ENCODE assay signal across 17 cellular contexts in genomic region chr13:23443878-23444277, GRCh38.
"Had no signal": no experiment of that assay in that cellular context is flagged by ENCODE, and none has a peak within 500 bp of the region (broad histone marks: within the 10 kb centered on the region; RNA-seq: fewer than 3 reads in every experiment).

No MANE protein-coding gene starts in this region.

- H3K27ac ChIP-seq: dorsolateral prefrontal cortex, heart left ventricle, lower lobe of right lung, ovary, stomach, testis, upper lobe of left lung had no signal

- H3K4me1 Mint-ChIP-seq: activated CD8-positive, alpha-beta memory T cell treated with anti-CD3 and anti-CD28 coated beads, Interleukin-2, amount 10 ng/mL, durations not matched to agents 7 days and 5 days; activated naive CD4-positive, alpha-beta T cell treated with anti-CD3 and anti-CD28 coated beads, Interleukin-2, amount 10 ng/mL, durations not matched to agents 7 days and 5 days had no signal

- H3K36me3 Mint-ChIP-seq: activated CD4-positive, alpha-beta memory T cell treated with anti-CD3 and anti-CD28 coated beads for 36 hours; activated CD8-positive, alpha-beta memory T cell treated with anti-CD3 and anti-CD28 coated beads, Interleukin-2, amount 10 ng/mL, durations not matched to agents 7 days and 5 days; activated naive CD4-positive, alpha-beta T cell treated with anti-CD3 and anti-CD28 coated beads, Interleukin-2, amount 10 ng/mL, durations not matched to agents 7 days and 5 days had no signal

- H3K27ac Mint-ChIP-seq: activated CD4-positive, alpha-beta memory T cell treated with anti-CD3 and anti-CD28 coated beads for 36 hours; activated CD8-positive, alpha-beta memory T cell treated with anti-CD3 and anti-CD28 coated beads, Interleukin-2, amount 10 ng/mL, durations not matched to agents 7 days and 5 days; activated naive CD4-positive, alpha-beta T cell treated with anti-CD3 and anti-CD28 coated beads, Interleukin-2, amount 10 ng/mL, durations not matched to agents 7 days and 5 days; activated T-helper 2 cell treated with anti-CD3 and anti-CD28 coated beads, Interferon-gamma antibody, Interleukin-2, Interleukin-4, amounts not matched to agents 10 μg/mL and 5 μg/mL and 100 μg/mL, durations not matched to agents 14 hours and 24 hours and 36 hours; endodermal cell had no signal

- H3K4me3 ChIP-seq: dorsolateral prefrontal cortex, gastrocnemius medialis, heart left ventricle, lower lobe of right lung, ovary, stomach, testis, upper lobe of left lung had no signal

- H3K36me3 ChIP-seq: gastrocnemius medialis, heart left ventricle, lower lobe of right lung, ovary, stomach, upper lobe of left lung had no signal

- DNase-seq: activated CD4-positive, alpha-beta memory T cell treated with anti-CD3 and anti-CD28 coated beads for 36 hours; activated CD4-positive, CD25-positive, alpha-beta regulatory T cell treated with anti-CD3 and anti-CD28 coated beads, Interleukin-2, amount 50 U/mL, for 72 hours; activated CD8-positive, alpha-beta memory T cell treated with anti-CD3 and anti-CD28 coated beads, Interleukin-2, amount 10 ng/mL, durations not matched to agents 7 days and 5 days; activated naive CD4-positive, alpha-beta T cell treated with anti-CD3 and anti-CD28 coated beads, Interleukin-2, amount 10 ng/mL, durations not matched to agents 7 days and 5 days; activated T-cell treated with anti-CD3 and anti-CD28 coated beads, Interleukin-2, amount 50 U/mL, for 1 hour; dorsolateral prefrontal cortex; endodermal cell; gastrocnemius medialis; heart left ventricle; lower lobe of right lung; ovary; stimulated activated CD4-positive, alpha-beta T cell treated with anti-CD3 and anti-CD28 coated beads, Interleukin-12 subunit alpha, Interleukin-12 subunit beta, amount 100 ng/mL, for 4 hours; stimulated activated CD4-positive, alpha-beta T cell treated with anti-CD3 and anti-CD28 coated beads, Interleukin-2, amount 100 ng/mL, for 24 hours; stomach; testis; upper lobe of left lung had no signal

- H3K4me3 Mint-ChIP-seq: activated CD4-positive, alpha-beta memory T cell treated with anti-CD3 and anti-CD28 coated beads for 36 hours; activated CD8-positive, alpha-beta memory T cell treated with anti-CD3 and anti-CD28 coated beads, Interleukin-2, amount 10 ng/mL, durations not matched to agents 7 days and 5 days; activated naive CD4-positive, alpha-beta T cell treated with anti-CD3 and anti-CD28 coated beads, Interleukin-2, amount 10 ng/mL, durations not matched to agents 7 days and 5 days; endodermal cell had no signal

- H3K9me3 ChIP-seq: gastrocnemius medialis, heart left ventricle, lower lobe of right lung, ovary, stomach, testis, upper lobe of left lung had no signal

- H3K4me1 ChIP-seq: heart left ventricle, lower lobe of right lung, stomach, testis, upper lobe of left lung had no signal

- ATAC-seq: activated CD8-positive, alpha-beta memory T cell treated with anti-CD3 and anti-CD28 coated beads, Interleukin-2, amount 10 ng/mL, durations not matched to agents 7 days and 5 days; gastrocnemius medialis; heart left ventricle; lower lobe of right lung had no signal

- H3K9me3 Mint-ChIP-seq: activated CD4-positive, alpha-beta memory T cell treated with anti-CD3 and anti-CD28 coated beads for 36 hours; activated naive CD4-positive, alpha-beta T cell treated with anti-CD3 and anti-CD28 coated beads, Interleukin-2, amount 10 ng/mL, durations not matched to agents 7 days and 5 days; activated T-helper 2 cell treated with anti-CD3 and anti-CD28 coated beads, Interferon-gamma antibody, Interleukin-2, Interleukin-4, amounts not matched to agents 10 μg/mL and 5 μg/mL and 100 μg/mL, durations not matched to agents 14 hours and 24 hours and 36 hours; endodermal cell had no signal

- H3K27me3 ChIP-seq: dorsolateral prefrontal cortex, gastrocnemius medialis, heart left ventricle, ovary, stomach, testis, upper lobe of left lung had no signal

- H3K27me3 Mint-ChIP-seq: activated CD4-positive, alpha-beta memory T cell treated with anti-CD3 and anti-CD28 coated beads for 36 hours; activated naive CD4-positive, alpha-beta T cell treated with anti-CD3 and anti-CD28 coated beads, Interleukin-2, amount 10 ng/mL, durations not matched to agents 7 days and 5 days had no signal
